Comparison of ENCODE assay signal across 1 cellular context in genomic region chr6:43515808-43516207, GRCh38.
TF ChIP-seq lines count a peak whose summit lies in the region.

No MANE protein-coding gene starts in this region.

TF ChIP-seq in WTC11, 78 proteins besides CTCF, POLR2A, EP300 and RAD21 (continued from another document):
- no peak for TF ChIP-seq AFF4 (CRISPR knock-in tag; IDR thresholded peaks at IDR 0.05; ENCODE audit: borderline replicate concordance)
